In genomic region chr14:35365130-35366047, GRCh38 we compare ENCODE assay signal across 9 cellular contexts. TPM values are rescaled to one million over a fixed set of nuclear protein-coding genes. Genes with fewer than 3 reads are reported as not detected.
DNase-seq lines count a peak whose midpoint lies in the region; ATAC-seq and TF ChIP-seq lines count a peak whose summit lies in the region.
"Had no signal": no experiment of that assay in that cellular context is flagged by ENCODE, and none has a peak within 500 bp of the region (broad histone marks: within the 10 kb centered on the region; RNA-seq: fewer than 3 reads in every experiment).

No MANE protein-coding gene starts in this region.

- no peaks in the 10 kb centered on the region for H3K79me2 ChIP-seq in DND-41 (ENCODE audit: insufficient read depth, low read length)

- CTCF ChIA-PET in activated CD8-positive, alpha-beta T cell treated with anti-CD3 and anti-CD28 coated beads for 36 hours (lab: Charles Lee), result interaction anchor here (0.8 to 2.2 kb wide), 10 partner anchors 9 to 225 kb away, joined by 3 to 14 read pairs (median 6); partner anchors contain the start of gene NFKBIA

- no peaks in the 10 kb centered on the region for H3K36me3 Mint-ChIP-seq in activated CD8-positive, alpha-beta T cell treated with anti-CD3 and anti-CD28 coated beads for 36 hours (ENCODE audit: low read depth)
- H3K36me3 Mint-ChIP-seq in nephron (ENCODE audit: low read depth), result no peaks in the 10 kb centered on the region

- no peak for TF ChIP-seq EP300 in Ishikawa (IDR thresholded peaks at IDR 0.05; ENCODE audit: borderline replicate concordance)

- peaks cover 68% of the 10 kb centered on the region for H3K4me1 Mint-ChIP-seq in activated CD8-positive, alpha-beta T cell treated with anti-CD3 and anti-CD28 coated beads for 36 hours (ENCODE audit: low read depth)
- H3K4me1 Mint-ChIP-seq in nephron, result peaks cover 37% of the 10 kb centered on the region

- intact Hi-C loops in activated CD8-positive, alpha-beta T cell treated with anti-CD3 and anti-CD28 coated beads for 36 hours (cut with micrococcal nuclease), result loop anchor here (5.0 kb wide), 1 partner anchor 37 kb away; the partner anchor contains the start of gene NFKBIA

- no peaks in the 10 kb centered on the region for H3K9me3 ChIP-seq in DND-41 (ENCODE audit: insufficient read depth, low read length, severe bottlenecking)
- H3K9me3 ChIP-seq: neutrophil had no signal

- peak overlapping the region; percentile 11; the same call in 1 of the 2 replicates for H2AFZ ChIP-seq in DND-41 (ENCODE audit: low read depth, low read length)

- no peaks in the 10 kb centered on the region for H3K4me1 ChIP-seq in DND-41 (ENCODE audit: insufficient read depth, low read length)

- no peak for DNase-seq in DND-41
- peak; percentile 95 for DNase-seq in activated CD8-positive, alpha-beta T cell treated with anti-CD3 and anti-CD28 coated beads for 36 hours
- DNase-seq in epidermal melanocyte (ENCODE audit: insufficient read length, low spot score), result peak; percentile 50
- DNase-seq in substantia nigra (lab: John Stamatoyannopoulos, UW), result peak in 19 of 49 donors; percentile 8 to 79 (median 35)
- DNase-seq in NCI-H146 treated with DMSO at 0.1 percent for 48 hours (lab: John Stamatoyannopoulos, UW; ENCODE audit: unreplicated experiment), result no peak

- no peak overlapping the region for H3K27ac ChIP-seq in DND-41 (ENCODE audit: low read length)
- H3K27ac ChIP-seq in substantia nigra (ENCODE audit: low read depth, low read length, poor library complexity, severe bottlenecking), result peak overlapping the region; percentile 71

- H3K4me3 Mint-ChIP-seq in activated CD8-positive, alpha-beta T cell treated with anti-CD3 and anti-CD28 coated beads for 36 hours, result peak overlapping the region; percentile 49
- H3K4me3 Mint-ChIP-seq in nephron, result no peak overlapping the region

- H3K27me3 ChIP-seq in DND-41 (ENCODE audit: insufficient read depth, low read length, poor library complexity), result no peaks in the 10 kb centered on the region
- H3K27me3 ChIP-seq: neutrophil had no signal

- no peaks in the 10 kb centered on the region for H4K20me1 ChIP-seq in DND-41 (ENCODE audit: insufficient read depth, low read length)

- no peaks in the 10 kb centered on the region for H3K27me3 Mint-ChIP-seq in activated CD8-positive, alpha-beta T cell treated with anti-CD3 and anti-CD28 coated beads for 36 hours
- H3K27me3 Mint-ChIP-seq in nephron (ENCODE audit: low read depth), result no peaks in the 10 kb centered on the region

- no peak overlapping the region for H3K4me2 ChIP-seq in DND-41 (ENCODE audit: insufficient read depth, low read length)

- no peak overlapping the region for H3K4me3 ChIP-seq in DND-41 (ENCODE audit: low read depth in 1 of 2, low read length in 2 of 2)

- no peak for TF ChIP-seq RAD21 in Ishikawa (IDR thresholded peaks at IDR 0.05; ENCODE audit: low read depth)

- H3K27ac Mint-ChIP-seq in activated CD8-positive, alpha-beta T cell treated with anti-CD3 and anti-CD28 coated beads for 36 hours, result peak overlapping the region; percentile 94
- peak overlapping the region; percentile 53 to 81 (median 75) for H3K27ac Mint-ChIP-seq in nephron

- no peak overlapping the region for H3K9ac ChIP-seq in DND-41 (ENCODE audit: low read depth, low read length)

- H3K9me3 Mint-ChIP-seq in activated CD8-positive, alpha-beta T cell treated with anti-CD3 and anti-CD28 coated beads for 36 hours, result no peaks in the 10 kb centered on the region
- no peaks in the 10 kb centered on the region for H3K9me3 Mint-ChIP-seq in nephron

- ATAC-seq in DND-41 (ENCODE audit: insufficient read depth, low read depth) (no peak), GM18870 (IDR thresholded peaks at IDR 0.05; ENCODE audit: unreplicated experiment) (no peak)
- peak; percentile 89 for ATAC-seq in activated CD8-positive, alpha-beta T cell treated with anti-CD3 and anti-CD28 coated beads for 36 hours

- no peaks in the 10 kb centered on the region for H3K36me3 ChIP-seq in DND-41 (ENCODE audit: insufficient read depth, low read length)
- H3K36me3 ChIP-seq: neutrophil had no signal

- TF ChIP-seq CTCF in DND-41 (IDR thresholded peaks at IDR 0.05; ENCODE audit: borderline replicate concordance, extremely low read depth, low read length, poor library complexity, severe bottlenecking), result no peak
- no peak for TF ChIP-seq CTCF in activated CD8-positive, alpha-beta T cell treated with anti-CD3 and anti-CD28 coated beads for 36 hours (IDR thresholded peaks at IDR 0.05)
- TF ChIP-seq CTCF in nephron (IDR thresholded peaks at IDR 0.05; ENCODE audit: unreplicated experiment in 3 of 3), result no peak

- POLR2A ChIA-PET in activated CD8-positive, alpha-beta T cell treated with anti-CD3 and anti-CD28 coated beads for 36 hours (lab: Charles Lee), result interaction anchor here (0.5 to 10.2 kb wide), 14 partner anchors 9 to 271 kb away, joined by 3 to 150 read pairs (median 5); partner anchors contain the start of genes NFKBIA and PSMA6

TF ChIP-seq in Ishikawa, 13 proteins besides CTCF, POLR2A, EP300 and RAD21:
- TF ChIP-seq USF1 (IDR thresholded peaks at IDR 0.05), result 0 out of 2 replicates have a peak, but pooled peaks have one; percentile 12
- TF ChIP-seq YY1 (IDR thresholded peaks at IDR 0.05; ENCODE audit: low read depth), result no peak
- TF ChIP-seq MAX (IDR thresholded peaks at IDR 0.05), result peak; percentile 62

RNA-seq across cellular contexts. Expression of gene NFKBIA, which starts 39.2 kb away (rescaled TPM):
- 100 to 1,000 TPM; 218 to 227 TPM for total RNA-seq in activated CD8-positive, alpha-beta T cell treated with anti-CD3 and anti-CD28 coated beads for 36 hours

Comparison
In these comparisons a context has a peak if more than half of its experiments do, and no peak if none do; other contexts are left out.
1. DNase-seq: peak in activated CD8-positive, alpha-beta T cell treated with anti-CD3 and anti-CD28 coated beads for 36 hours (single experiment) and epidermal melanocyte (single experiment); none in DND-41 (single experiment) and NCI-H146 treated with DMSO at 0.1 percent for 48 hours (single experiment).